28 cellular contexts compared by ENCODE assay signal in the genomic region with DNA sequence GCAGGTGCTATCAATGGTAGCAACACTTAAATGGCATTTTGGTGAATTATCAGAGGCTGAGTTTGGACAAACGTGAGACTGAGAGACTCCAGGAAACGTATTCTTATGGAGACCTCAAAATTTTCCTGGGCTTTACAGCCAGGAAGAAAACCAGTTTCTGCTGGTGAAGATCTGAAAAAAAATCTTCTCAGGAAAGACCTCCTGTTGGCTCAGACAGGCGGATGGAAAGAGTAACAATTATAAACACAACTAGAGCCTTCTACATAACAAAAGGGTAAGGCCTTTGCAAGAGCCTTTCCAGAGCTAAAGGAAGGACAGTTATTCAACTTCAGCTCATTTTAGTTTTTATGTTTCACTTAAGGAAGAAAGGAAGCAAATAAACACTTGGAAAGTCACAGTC.
"Had no signal": no experiment of that assay in that cellular context is flagged by ENCODE, and none has a peak within 500 bp of the region (broad histone marks: within the 10 kb centered on the region; RNA-seq: fewer than 3 reads in every experiment).

No MANE protein-coding gene starts in this region.

- H3K4me3 Mint-ChIP-seq: activated CD8-positive, alpha-beta memory T cell treated with anti-CD3 and anti-CD28 coated beads, Interleukin-2, amount 10 ng/mL, durations not matched to agents 7 days and 5 days; activated naive CD8-positive, alpha-beta T cell treated with anti-CD3 and anti-CD28 coated beads, Interleukin-2, amount 50 U/mL, for 24 hours; activated T-cell treated with anti-CD3 and anti-CD28 coated beads, Interleukin-2, amount 50 U/mL, for 24 hours; activated T-helper 1 cell treated with anti-CD3 and anti-CD28 coated beads, Interleukin-12 subunit alpha, Interleukin-12 subunit beta, Interleukin-2, Interleukin-4 antibody, amounts not matched to agents 30 ng/mL and 10 ng/mL and 1 ng/mL, durations not matched to agents 14 hours and 24 hours and 36 hours; central memory CD8-positive, alpha-beta T cell; T-helper 1 cell treated with Interleukin-12 subunit alpha and Interleukin-12 subunit beta and Interleukin-4 antibody, amounts not matched to agents 30 μg/mL and 1 μg/mL, for 36 hours had no signal

- H3K9me3 ChIP-seq: body of pancreas had no signal

- DNase-seq: activated CD4-positive, alpha-beta T cell treated with anti-CD3 and anti-CD28 coated beads for 48 hours; activated CD4-positive, alpha-beta T cell treated with anti-CD3 and anti-CD28 coated beads, Interleukin-2, amount 50 U/mL, for 48 hours; activated CD4-positive, CD25-positive, alpha-beta regulatory T cell treated with anti-CD3 and anti-CD28 coated beads, Interleukin-2, amount 50 U/mL, for 72 hours; activated CD8-positive, alpha-beta memory T cell treated with anti-CD3 and anti-CD28 coated beads, Interleukin-2, amount 10 ng/mL, durations not matched to agents 7 days and 5 days; activated effector memory CD4-positive, alpha-beta T cell treated with Interleukin-2 at 50 U/mL for 16 hours; activated naive CD4-positive, alpha-beta T cell; activated naive CD8-positive, alpha-beta T cell treated with anti-CD3 and anti-CD28 coated beads, Interleukin-2, amount 50 U/mL, for 24 hours; activated T-cell treated with anti-CD3 and anti-CD28 coated beads, Interleukin-2, amount 50 U/mL, for 24 hours; amniotic stem cell; body of pancreas; KG1; MV-4-11; NCI-H1092 treated with DMSO at 0.1 percent for 48 hours; NCI-H1417 treated with DMSO at 0.1 percent for 48 hours; NCI-H1694; NCI-H2029; NCI-H2107; NCI-H2171 treated with DMSO at 0.1 percent for 48 hours; NCI-H226; NCI-H510A; NCI-H69; PC-3; SHP77 had no signal

- H3K27me3 ChIP-seq: ascending aorta, body of pancreas had no signal

- H3K36me3 Mint-ChIP-seq: activated CD8-positive, alpha-beta memory T cell treated with anti-CD3 and anti-CD28 coated beads, Interleukin-2, amount 10 ng/mL, durations not matched to agents 7 days and 5 days had no signal

- H3K4me3 ChIP-seq: ascending aorta, body of pancreas had no signal

- H3K27ac Mint-ChIP-seq: activated CD8-positive, alpha-beta memory T cell treated with anti-CD3 and anti-CD28 coated beads, Interleukin-2, amount 10 ng/mL, durations not matched to agents 7 days and 5 days; activated naive CD4-positive, alpha-beta T cell treated with anti-CD3 and anti-CD28 coated beads, Interleukin-2, amount 50 U/mL, for 72 hours; activated naive CD8-positive, alpha-beta T cell treated with anti-CD3 and anti-CD28 coated beads, Interleukin-2, amount 50 U/mL, for 24 hours; activated T-cell treated with anti-CD3 and anti-CD28 coated beads, Interleukin-2, amount 50 U/mL, for 24 hours; activated T-helper 1 cell treated with anti-CD3 and anti-CD28 coated beads, Interleukin-12 subunit alpha, Interleukin-12 subunit beta, Interleukin-2, Interleukin-4 antibody, amounts not matched to agents 30 ng/mL and 10 ng/mL and 1 ng/mL, durations not matched to agents 14 hours and 24 hours and 36 hours; T-helper 1 cell treated with Interleukin-12 subunit alpha and Interleukin-12 subunit beta and Interleukin-4 antibody, amounts not matched to agents 30 μg/mL and 1 μg/mL, for 36 hours had no signal

- H3K4me1 Mint-ChIP-seq: activated CD8-positive, alpha-beta memory T cell treated with anti-CD3 and anti-CD28 coated beads, Interleukin-2, amount 10 ng/mL, durations not matched to agents 7 days and 5 days; activated naive CD8-positive, alpha-beta T cell treated with anti-CD3 and anti-CD28 coated beads, Interleukin-2, amount 50 U/mL, for 24 hours; central memory CD8-positive, alpha-beta T cell had no signal

- H3K36me3 ChIP-seq: ascending aorta had no signal

- H3K27ac ChIP-seq: ascending aorta, body of pancreas had no signal

- H3K4me1 ChIP-seq: ascending aorta, body of pancreas had no signal
